In the genomic region with DNA sequence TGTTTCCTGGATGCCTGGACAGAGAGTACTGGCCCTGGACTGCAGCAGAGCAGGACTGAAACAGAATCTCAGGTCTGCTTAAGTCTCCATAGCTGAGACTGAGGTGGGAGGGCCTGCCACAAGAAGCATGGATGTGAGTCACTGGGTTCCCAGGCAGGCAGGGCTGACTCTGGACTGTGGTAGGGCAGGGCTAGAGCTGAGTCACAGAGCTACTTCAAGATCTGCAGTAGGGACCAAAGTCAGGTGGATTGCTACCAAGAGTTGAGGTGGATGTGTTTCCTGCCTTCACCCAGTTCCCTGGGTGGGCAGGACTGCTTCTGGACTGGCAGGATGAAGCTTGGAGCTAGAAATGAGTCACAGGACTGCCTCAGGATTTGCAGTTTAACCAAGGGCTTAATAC, we compare ENCODE assay signal across 1 cellular context.
TF ChIP-seq lines count a peak whose summit lies in the region.

No MANE protein-coding gene starts in this region.

TF ChIP-seq in H1, 55 proteins besides CTCF, POLR2A, EP300 and RAD21:
- no peak for TF ChIP-seq FOSL1 (IDR thresholded peaks at IDR 0.05; ENCODE audit: insufficient read depth, low read depth, low read length)
